In genomic region chr7:200704-201103, GRCh38 we compare ENCODE assay signal across 30 cellular contexts. TPM values are rescaled to one million over a fixed set of nuclear protein-coding genes. Genes with fewer than 3 reads are reported as not detected.
A peak's percentile ranks its signal among the peaks of the same experiment; 100 is the strongest.
DNase-seq lines count a peak whose midpoint lies in the region; ATAC-seq and TF ChIP-seq lines count a peak whose summit lies in the region.
"Had no signal": no experiment of that assay in that cellular context is flagged by ENCODE, and none has a peak within 500 bp of the region (broad histone marks: within the 10 kb centered on the region; RNA-seq: fewer than 3 reads in every experiment).

No MANE protein-coding gene starts in this region.

- no peak overlapping the region for H3K9ac ChIP-seq in neural progenitor cell

- POLR2A ChIA-PET in Panc1 (lab: Charles Lee), result no interaction called here

- H3K27ac Mint-ChIP-seq in chondrocyte (ENCODE audit: unreplicated experiment) (no peak overlapping the region), neural progenitor cell (no peak overlapping the region)
- H3K27ac Mint-ChIP-seq: activated CD8-positive, alpha-beta memory T cell treated with anti-CD3 and anti-CD28 coated beads, Interleukin-2, amount 10 ng/mL, durations not matched to agents 7 days and 5 days; effector memory CD8-positive, alpha-beta T cell; T-helper 2 cell treated with Interferon-gamma antibody and Interleukin-4, amounts not matched to agents 5 μg/mL and 100 μg/mL, for 36 hours had no signal

- no peaks in the 10 kb centered on the region for H3K27me3 Mint-ChIP-seq in chondrocyte (ENCODE audit: low read depth)
- peaks cover 7% of the 10 kb centered on the region for H3K27me3 Mint-ChIP-seq in neural progenitor cell (ENCODE audit: insufficient read depth, low read depth)

- H3K9me3 ChIP-seq in Panc1 (ENCODE audit: control insufficient read depth, insufficient read depth, low read depth, low read length) (no peaks in the 10 kb centered on the region), neural progenitor cell (ENCODE audit: low read depth) (no peaks in the 10 kb centered on the region), MG63 (no peaks in the 10 kb centered on the region)
- H3K9me3 ChIP-seq: adrenal gland, body of pancreas, colonic mucosa, left ventricle myocardium inferior had no signal

- H4K20me1 ChIP-seq in neural progenitor cell (ENCODE audit: low read depth), result no peaks in the 10 kb centered on the region

- H2AFZ ChIP-seq in neural progenitor cell (replicated peaks), result no peak overlapping the region
- H2AFZ ChIP-seq: hepatocyte had no signal

- H3K27me3 ChIP-seq in Panc1 (ENCODE audit: control insufficient read depth, insufficient read depth, low read length), result no peaks in the 10 kb centered on the region
- H3K27me3 ChIP-seq in neural progenitor cell, result no peaks in the 10 kb centered on the region
- H3K27me3 ChIP-seq in MG63, result no peaks in the 10 kb centered on the region
- H3K27me3 ChIP-seq: adrenal gland, body of pancreas, colonic mucosa, hepatocyte had no signal

- H3K4me1 Mint-ChIP-seq in chondrocyte (ENCODE audit: low read depth) (peaks cover 7% of the 10 kb centered on the region), neural progenitor cell (peaks cover 17% of the 10 kb centered on the region)
- H3K4me1 Mint-ChIP-seq: activated CD8-positive, alpha-beta memory T cell treated with anti-CD3 and anti-CD28 coated beads, Interleukin-2, amount 10 ng/mL, durations not matched to agents 7 days and 5 days had no signal

- H3K27ac ChIP-seq in Panc1 (ENCODE audit: low read length), result no peak overlapping the region
- no peak overlapping the region for H3K27ac ChIP-seq in neural progenitor cell
- H3K27ac ChIP-seq: adrenal gland, body of pancreas, colonic mucosa, hepatocyte, left ventricle myocardium inferior, spleen had no signal

- H3K4me2 ChIP-seq in neural progenitor cell, result no peak overlapping the region
- H3K4me2 ChIP-seq: hepatocyte had no signal

- no peaks in the 10 kb centered on the region for H3F3A ChIP-seq in neural progenitor cell (ENCODE audit: low read depth)

- peak; percentile 4 to 16 for DNase-seq in AML-193 (lab: John Stamatoyannopoulos, UW)
- no peak for DNase-seq in Panc1 (ENCODE audit: low read depth, low spot score)
- DNase-seq in chondrocyte (ENCODE audit: low spot score), result no peak
- DNase-seq in neural progenitor cell (ENCODE audit: low spot score), result no peak
- DNase-seq in MG63, result no peak
- no peak for DNase-seq in OCI-M1 (lab: John Stamatoyannopoulos, UW)
- DNase-seq in middle frontal gyrus (ENCODE audit: extremely low spot score, low spot score), result no peak
- DNase-seq: activated CD4-positive, alpha-beta T cell treated with anti-CD3 and anti-CD28 coated beads for 48 hours; activated CD8-positive, alpha-beta memory T cell treated with anti-CD3 and anti-CD28 coated beads, Interleukin-2, amount 10 ng/mL, durations not matched to agents 7 days and 5 days; activated naive CD4-positive, alpha-beta T cell; activated T-cell treated with anti-CD3 and anti-CD28 coated beads, Interleukin-2, amount 50 U/mL, for 48 hours; adrenal gland; C1 segment of cervical spinal cord; colonic mucosa; effector memory CD8-positive, alpha-beta T cell; KBM-7; left ventricle myocardium inferior; NCI-H1417 treated with DMSO at 0.1 percent for 48 hours; NCI-H2081 treated with DMSO at 0.1 percent for 48 hours; NCI-H345; nucleus accumbens; retina; spleen; stimulated activated CD4-positive, alpha-beta T cell treated with anti-CD3 and anti-CD28 coated beads, Interleukin-2, amount 100 ng/mL, for 48 hours; trophoblast cell had no signal

- H3K36me3 ChIP-seq in Panc1 (ENCODE audit: control insufficient read depth, insufficient read depth, low read length) (no peaks in the 10 kb centered on the region), neural progenitor cell (no peaks in the 10 kb centered on the region), MG63 (peaks cover 74% of the 10 kb centered on the region)

- CTCF ChIA-PET in Panc1 (lab: Charles Lee), result no interaction called here

- BruUV-seq in Panc1 (replicated peaks; lab: Mats Ljungman, UMichigan), result no TSS peak

- H3K4me3 Mint-ChIP-seq in chondrocyte (ENCODE audit: unreplicated experiment) (no peak overlapping the region), neural progenitor cell (peak overlapping the region; percentile 21)
- H3K4me3 Mint-ChIP-seq: activated CD8-positive, alpha-beta memory T cell treated with anti-CD3 and anti-CD28 coated beads, Interleukin-2, amount 10 ng/mL, durations not matched to agents 7 days and 5 days; effector memory CD8-positive, alpha-beta T cell; T-helper 2 cell treated with Interferon-gamma antibody and Interleukin-4, amounts not matched to agents 5 μg/mL and 100 μg/mL, for 36 hours had no signal

- no peaks in the 10 kb centered on the region for H3K79me2 ChIP-seq in neural progenitor cell (ENCODE audit: low read depth)

- intact Hi-C loops in Panc1 (cut with micrococcal nuclease; ENCODE audit: unreplicated experiment), result no loop called here

- TF ChIP-seq CTCF in Panc1 (IDR thresholded peaks at IDR 0.05) (peak; percentile 63; the same call in 1 of the 2 replicates), chondrocyte (IDR thresholded peaks at IDR 0.05) (peak; percentile 68), neural progenitor cell (IDR thresholded peaks at IDR 0.05) (peak; percentile 22)

- H3K9me3 Mint-ChIP-seq in chondrocyte (ENCODE audit: low read depth) (no peaks in the 10 kb centered on the region), neural progenitor cell (peaks cover 2% of the 10 kb centered on the region)
- H3K9me3 Mint-ChIP-seq: effector memory CD8-positive, alpha-beta T cell; T-helper 2 cell treated with Interferon-gamma antibody and Interleukin-4, amounts not matched to agents 5 μg/mL and 100 μg/mL, for 36 hours had no signal

- in situ Hi-C loops in Panc1 (cut with HindIII; ENCODE audit: low pct_unique_long_range_greater_than_20kb, low sequenced_read_pairs), result no loop called here

- H3K4me3 ChIP-seq in Panc1 (ENCODE audit: low read depth in 2 of 2, low read length in 2 of 2) (no peak overlapping the region), neural progenitor cell (no peak overlapping the region), MG63 (no peak overlapping the region)
- H3K4me3 ChIP-seq: adrenal gland, body of pancreas, colonic mucosa, hepatocyte, left ventricle myocardium inferior, spleen had no signal

- H3K4me1 ChIP-seq in Panc1 (ENCODE audit: control insufficient read depth, insufficient read depth, low read length) (no peaks in the 10 kb centered on the region), neural progenitor cell (peaks cover 11% of the 10 kb centered on the region)
- H3K4me1 ChIP-seq: body of pancreas, colonic mucosa had no signal

- ATAC-seq in Panc1, result peak; percentile 59
- ATAC-seq in GM21723 (IDR thresholded peaks at IDR 0.05; ENCODE audit: unreplicated experiment), result no peak
- ATAC-seq: activated CD8-positive, alpha-beta memory T cell treated with anti-CD3 and anti-CD28 coated beads, Interleukin-2, amount 10 ng/mL, durations not matched to agents 7 days and 5 days; body of pancreas; effector memory CD8-positive, alpha-beta T cell; esophagus mucosa had no signal

- H3K36me3 Mint-ChIP-seq in chondrocyte (ENCODE audit: low read depth) (peaks cover 38% of the 10 kb centered on the region), neural progenitor cell (peaks cover 26% of the 10 kb centered on the region)
- H3K36me3 Mint-ChIP-seq: activated CD8-positive, alpha-beta memory T cell treated with anti-CD3 and anti-CD28 coated beads, Interleukin-2, amount 10 ng/mL, durations not matched to agents 7 days and 5 days had no signal

RNA-seq across cellular contexts. Expression of gene FAM20C, which starts 8.3 kb away (rescaled TPM):
- 62.4 TPM for total RNA-seq in Panc1 (2021; ENCODE audit: unreplicated experiment)
- polyA plus RNA-seq in Panc1 (2012; ENCODE audit: insufficient read length), result 91.8 TPM
- 34.4 to 58.1 TPM (median 35.0 TPM) in 3 replicates for total RNA-seq in chondrocyte
- total RNA-seq in neural progenitor cell (ENCODE audit: low replicate concordance), result 3.8 and 4.7 TPM in 2 replicates
- total RNA-seq in MG63 (2014; rRNA removed; shearing (Covaris generic); ENCODE audit: low replicate concordance), result 48.3 and 52.6 TPM in 2 replicates

Comparison
In these comparisons a context has a peak if more than half of its experiments do, and no peak if none do; other contexts are left out.
1. DNase-seq: peak in AML-193 (2 of 2); none in Panc1 (single experiment), chondrocyte (single experiment), neural progenitor cell (single experiment), MG63 (single experiment), OCI-M1 (single experiment) and middle frontal gyrus (single experiment).
2. Peak in every context shown above with its lines, with median percentiles within 50 percentile points of each other: CTCF ChIP-seq.